Comparison of ENCODE assay signal across 23 cellular contexts in the genomic region with DNA sequence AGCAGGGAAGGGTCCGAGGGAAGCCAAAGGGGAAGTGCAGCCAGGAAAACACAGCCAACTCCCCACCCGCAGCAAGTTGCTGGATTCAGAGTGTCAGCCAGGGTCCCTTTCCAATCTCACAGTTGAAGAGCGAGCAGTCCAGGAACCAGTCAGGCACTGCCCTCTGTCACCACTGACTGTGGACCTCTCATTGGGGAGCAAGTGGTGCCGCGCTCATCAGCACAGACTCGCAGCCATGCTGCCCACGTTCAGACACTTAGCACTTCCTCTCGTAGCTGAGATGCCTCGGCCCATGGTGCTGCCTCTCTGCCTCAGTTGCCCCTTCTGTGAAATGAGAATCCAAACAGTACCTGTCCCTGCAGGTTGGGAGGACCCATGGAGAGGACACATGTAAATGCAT.
"Had no signal": no experiment of that assay in that cellular context is flagged by ENCODE, and none has a peak within 500 bp of the region (broad histone marks: within the 10 kb centered on the region; RNA-seq: fewer than 3 reads in every experiment).

No MANE protein-coding gene starts in this region.

- H3K36me3 ChIP-seq: esophagus squamous epithelium, gastrocnemius medialis, heart right ventricle, left lung, lower lobe of right lung had no signal

- H3K9me3 ChIP-seq: esophagus squamous epithelium, gastrocnemius medialis, left lung, lower lobe of right lung, mucosa of descending colon had no signal

- H3K27me3 ChIP-seq: gastrocnemius medialis had no signal

- H3K9me3 Mint-ChIP-seq: memory B cell, mesothelial cell of epicardium had no signal

- H3K36me3 Mint-ChIP-seq: memory B cell, mesothelial cell of epicardium, naive B cell had no signal

- H3K27ac Mint-ChIP-seq: memory B cell, mesothelial cell of epicardium had no signal

- H3K4me3 Mint-ChIP-seq: memory B cell, mesothelial cell of epicardium had no signal

- H3K4me1 ChIP-seq: gastrocnemius medialis had no signal

- H3K27ac ChIP-seq: coronary artery, esophagus squamous epithelium, gastrocnemius medialis, heart right ventricle, left lung, lower lobe of right lung had no signal

- H3K4me3 ChIP-seq: coronary artery, esophagus squamous epithelium, gastrocnemius medialis, heart right ventricle, left lung, lower lobe of right lung, mucosa of descending colon had no signal

- ATAC-seq: gastrocnemius medialis, heart right ventricle, left cardiac atrium, left lung, left ventricle myocardium superior, lower lobe of right lung, mucosa of descending colon had no signal

- FAIRE-seq: colon, endothelial cell of umbilical vein, islet of Langerhans, keratinocyte had no signal

- DNase-seq: effector memory CD4-positive, alpha-beta T cell; esophagus squamous epithelium; foreskin fibroblast; foreskin melanocyte; gastrocnemius medialis; glutamatergic neuron; head of caudate nucleus; heart right ventricle; hippocampal formation; left cardiac atrium; left lung; left ventricle myocardium superior; lower lobe of right lung; mesendoderm; mucosa of descending colon; naive B cell had no signal
